15 cellular contexts compared by ENCODE assay signal in the genomic region with DNA sequence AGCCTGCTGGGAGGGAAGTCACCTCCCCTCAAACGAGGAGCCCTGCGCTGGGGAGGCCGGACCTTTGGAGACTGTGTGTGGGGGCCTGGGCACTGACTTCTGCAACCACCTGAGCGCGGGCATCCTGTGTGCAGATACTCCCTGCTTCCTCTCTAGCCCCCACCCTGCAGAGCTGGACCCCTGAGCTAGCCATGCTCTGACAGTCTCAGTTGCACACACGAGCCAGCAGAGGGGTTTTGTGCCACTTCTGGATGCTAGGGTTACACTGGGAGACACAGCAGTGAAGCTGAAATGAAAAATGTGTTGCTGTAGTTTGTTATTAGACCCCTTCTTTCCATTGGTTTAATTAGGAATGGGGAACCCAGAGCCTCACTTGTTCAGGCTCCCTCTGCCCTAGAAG. TPM values are rescaled to one million over a fixed set of nuclear protein-coding genes. Genes with fewer than 3 reads are reported as not detected.
DNase-seq lines count a peak whose midpoint lies in the region; ATAC-seq and TF ChIP-seq lines count a peak whose summit lies in the region.
"Not testable (repeated sequence)": the region's sequence is repeated elsewhere in the genome, so short reads cannot be mapped to it uniquely, and the experiment has no call there.
"Had no signal": no experiment of that assay in that cellular context is flagged by ENCODE, and none has a peak within 500 bp of the region (broad histone marks: within the 10 kb centered on the region; RNA-seq: fewer than 3 reads in every experiment).

No MANE protein-coding gene starts in this region.

- not testable (repeated sequence) for TF ChIP-seq POLR2A in lower leg skin (IDR thresholded peaks at IDR 0.05); testis (IDR thresholded peaks at IDR 0.05)

- intact Hi-C loops in activated CD8-positive, alpha-beta T cell treated with anti-CD3 and anti-CD28 coated beads for 36 hours (cut with micrococcal nuclease); Right ventricle myocardium superior (cut with DNase I); lower leg skin (cut with DNase I; ENCODE audit: low total_unique reads); posterior cingulate gyrus (cut with DNase I); testis (cut with DNase I; ENCODE audit: low total_unique reads): not testable (repeated sequence)

- 69% methylated on average over 4 of the region's 6 CpGs; no CpG with 5 or more reads in 1 of the 2 donors for WGBS in lower leg skin, 2 donors
- no CpG with 5 or more reads among the region's 6 CpGs for WGBS in testis, 2 donors

- H3K27me3 Mint-ChIP-seq in activated CD8-positive, alpha-beta T cell treated with anti-CD3 and anti-CD28 coated beads for 36 hours = not testable (repeated sequence)

- H3K27ac ChIP-seq in RWPE2 (ENCODE audit: poor library complexity, severe bottlenecking); testis: not testable (repeated sequence)

- CTCF ChIA-PET in activated CD8-positive, alpha-beta T cell treated with anti-CD3 and anti-CD28 coated beads for 36 hours (lab: Charles Lee) = not testable (repeated sequence)

- not testable (repeated sequence) for ATAC-seq in RWPE2 (ENCODE audit: low read depth); activated CD8-positive, alpha-beta T cell treated with anti-CD3 and anti-CD28 coated beads for 36 hours; Right ventricle myocardium superior (ENCODE audit: poor library complexity)

- not testable (repeated sequence) for H3K4me1 Mint-ChIP-seq in activated CD8-positive, alpha-beta T cell treated with anti-CD3 and anti-CD28 coated beads for 36 hours (ENCODE audit: low read depth)

- H3K9me3 Mint-ChIP-seq in activated CD8-positive, alpha-beta T cell treated with anti-CD3 and anti-CD28 coated beads for 36 hours = not testable (repeated sequence)

- POLR2A ChIA-PET in activated CD8-positive, alpha-beta T cell treated with anti-CD3 and anti-CD28 coated beads for 36 hours (lab: Charles Lee) = not testable (repeated sequence)

- not testable (repeated sequence) for H3K4me1 ChIP-seq in RWPE2 (ENCODE audit: insufficient read depth, poor library complexity, severe bottlenecking); testis

- H3K4me3 Mint-ChIP-seq in activated CD8-positive, alpha-beta T cell treated with anti-CD3 and anti-CD28 coated beads for 36 hours = not testable (repeated sequence)

- H3K9me3 ChIP-seq in RWPE2 (ENCODE audit: severe bottlenecking); testis: not testable (repeated sequence)

- H3K4me3 ChIP-seq in RWPE2 (ENCODE audit: severe bottlenecking); lower leg skin (ENCODE audit: low read depth, poor library complexity, severe bottlenecking); testis: not testable (repeated sequence)

- DNase-seq in RWPE2 (ENCODE audit: low spot score) = peak; percentile 19
- DNase-seq in activated CD8-positive, alpha-beta T cell treated with anti-CD3 and anti-CD28 coated beads for 36 hours = peak; percentile 2
- peak; percentile 7 for DNase-seq in activated naive CD4-positive, alpha-beta T cell treated with anti-CD3 and anti-CD28 coated beads, Interleukin-2, amount 50 U/mL, for 16 hours
- DNase-seq in Right ventricle myocardium superior = peak; percentile 27
- peak; percentile 13 to 68 for DNase-seq in lower leg skin (ENCODE audit: low spot score in 2 of 2)
- peak in 7 of 10 donors; percentile 1 to 70 (median 13) for DNase-seq in posterior cingulate gyrus
- DNase-seq in testis = peak; percentile 16

- H3K36me3 ChIP-seq in RWPE2 (ENCODE audit: low read depth); testis (ENCODE audit: low read depth, missing control alignments): not testable (repeated sequence)

- not testable (repeated sequence) for H3K36me3 Mint-ChIP-seq in activated CD8-positive, alpha-beta T cell treated with anti-CD3 and anti-CD28 coated beads for 36 hours (ENCODE audit: low read depth)

- not testable (repeated sequence) for H3K27ac Mint-ChIP-seq in activated CD8-positive, alpha-beta T cell treated with anti-CD3 and anti-CD28 coated beads for 36 hours

- not testable (repeated sequence) for H3K27me3 ChIP-seq in RWPE2 (ENCODE audit: insufficient read depth, poor library complexity, severe bottlenecking); testis

- TF ChIP-seq CTCF in RWPE2 (IDR thresholded peaks at IDR 0.05; ENCODE audit: poor library complexity, severe bottlenecking); activated CD8-positive, alpha-beta T cell treated with anti-CD3 and anti-CD28 coated beads for 36 hours (IDR thresholded peaks at IDR 0.05); lower leg skin (IDR thresholded peaks at IDR 0.05); testis (IDR thresholded peaks at IDR 0.05): not testable (repeated sequence)

RNA-seq across cellular contexts. Expression of gene OR4F5, which starts 49.2 kb away (rescaled TPM):
- total RNA-seq in activated CD8-positive, alpha-beta T cell treated with anti-CD3 and anti-CD28 coated beads for 36 hours = not detected
- total RNA-seq in Right ventricle myocardium superior (not detected), lower leg skin (not detected), testis (not detected)
- not detected for polyA plus RNA-seq in testis (ENCODE audit: insufficient read depth, low read depth, low replicate concordance)
- total RNA-seq: activated B cell treated with CpG ODN at 0.5 μM for 24 hours, breast epithelium, fibroblast of lung, gastrocnemius medialis, H4, hepatocyte, skeletal muscle tissue had no signal
- polyA plus RNA-seq: fibroblast of lung, hepatocyte, thymus had no signal
